Comparison of ENCODE assay signal across 21 cellular contexts in the genomic region with DNA sequence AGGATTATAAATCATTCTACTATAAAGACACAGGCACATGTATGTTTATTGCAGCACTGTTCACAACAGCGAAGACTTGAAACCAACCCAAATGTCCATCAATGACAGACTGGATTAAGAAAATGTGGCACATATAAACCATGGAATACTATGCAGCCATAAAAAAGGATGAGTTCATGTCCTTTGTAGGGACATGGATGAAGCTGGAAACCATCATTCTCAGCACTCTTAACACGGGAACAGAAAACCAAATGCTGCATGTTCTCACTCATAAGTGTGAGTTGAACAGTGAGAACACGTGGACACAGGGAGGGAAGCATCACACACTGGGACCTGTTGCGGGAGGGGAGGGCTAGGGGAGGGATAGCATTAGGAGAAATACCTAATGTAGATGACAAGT. TPM values are rescaled to one million over a fixed set of nuclear protein-coding genes. Genes with fewer than 3 reads are reported as not detected.
"Had no signal": no experiment of that assay in that cellular context is flagged by ENCODE, and none has a peak within 500 bp of the region (broad histone marks: within the 10 kb centered on the region; RNA-seq: fewer than 3 reads in every experiment).

No MANE protein-coding gene starts in this region.

RNA-seq across cellular contexts. Expression of a gene that starts 42.4 kb away (rescaled TPM):
- total RNA-seq: hepatocyte, kidney, kidney epithelial cell, left cardiac atrium, left colon, left lobe of liver, left ventricle myocardium inferior, left ventricle myocardium superior, liver, lower leg skin, lung microvascular endothelial cell, mammary epithelial cell, mesenteric fat pad, mesothelial cell of epicardium, mononuclear cell, mucosa of descending colon, mucosa of gallbladder, myocyte had no signal
- polyA plus RNA-seq: hepatocyte; immature natural killer cell; keratinocyte; liver; mammary epithelial cell; naive thymus-derived CD4-positive, alpha-beta T cell had no signal
